Comparison of ENCODE assay signal across 12 cellular contexts in genomic region chr19:2787115-2787514, GRCh38. TPM values are rescaled to one million over a fixed set of nuclear protein-coding genes. Genes with fewer than 3 reads are reported as not detected.
DNase-seq lines count a peak whose midpoint lies in the region; ATAC-seq and TF ChIP-seq lines count a peak whose summit lies in the region.
"Had no signal": no experiment of that assay in that cellular context is flagged by ENCODE, and none has a peak within 500 bp of the region (broad histone marks: within the 10 kb centered on the region; RNA-seq: fewer than 3 reads in every experiment).

No MANE protein-coding gene starts in this region.

- intact Hi-C loops in activated T-helper 2 cell treated with anti-CD3 and anti-CD28 coated beads, Interferon-gamma antibody, Interleukin-2, Interleukin-4, amounts not matched to agents 10 μg/mL and 5 μg/mL and 100 μg/mL, durations not matched to agents 14 hours and 24 hours and 36 hours (cut with micrococcal nuclease) = no loop called here

- peaks cover 7% of the 10 kb centered on the region for H3K36me3 Mint-ChIP-seq in T-helper 1 cell treated with Interleukin-12 subunit alpha and Interleukin-12 subunit beta and Interleukin-4 antibody, amounts not matched to agents 30 μg/mL and 1 μg/mL, for 36 hours (ENCODE audit: low read depth)
- peaks cover 28% of the 10 kb centered on the region for H3K36me3 Mint-ChIP-seq in activated T-helper 2 cell treated with anti-CD3 and anti-CD28 coated beads, Interferon-gamma antibody, Interleukin-2, Interleukin-4, amounts not matched to agents 10 μg/mL and 5 μg/mL and 100 μg/mL, durations not matched to agents 14 hours and 24 hours and 36 hours (ENCODE audit: low read depth)
- H3K36me3 Mint-ChIP-seq in nephron (ENCODE audit: low read depth) = peaks cover 17% of the 10 kb centered on the region

- H3K4me3 Mint-ChIP-seq in T-helper 1 cell treated with Interleukin-12 subunit alpha and Interleukin-12 subunit beta and Interleukin-4 antibody, amounts not matched to agents 30 μg/mL and 1 μg/mL, for 36 hours = peak overlapping the region; percentile 60
- peak overlapping the region; percentile 64 for H3K4me3 Mint-ChIP-seq in activated T-helper 2 cell treated with anti-CD3 and anti-CD28 coated beads, Interferon-gamma antibody, Interleukin-2, Interleukin-4, amounts not matched to agents 10 μg/mL and 5 μg/mL and 100 μg/mL, durations not matched to agents 14 hours and 24 hours and 36 hours (ENCODE audit: low read depth)
- H3K4me3 Mint-ChIP-seq in nephron = peak overlapping the region; percentile 72 to 81 (median 75)

- ATAC-seq in HG02938 (IDR thresholded peaks at IDR 0.05; ENCODE audit: unreplicated experiment) = no peak
- ATAC-seq: SK-N-SH treated with all-trans-retinoic acid at 6 μM for 48 hours had no signal

- TF ChIP-seq CTCF in HFF-Myc (IDR thresholded peaks at IDR 0.05; ENCODE audit: low read depth, low read length, missing control alignments) = no peak
- TF ChIP-seq CTCF in nephron (IDR thresholded peaks at IDR 0.05; ENCODE audit: unreplicated experiment in 3 of 3) = no peak

- H3K4me3 ChIP-seq in HFF-Myc (replicated peaks; ENCODE audit: low read depth, low read length) = peak overlapping the region; percentile 17; the same call in 1 of the 2 replicates

- DNase-seq in T-helper 1 cell (no peak), HFF-Myc (ENCODE audit: extremely low read depth, low read depth) (no peak), NCI-H1417 (lab: John Stamatoyannopoulos, UW) (no peak)
- no peak for DNase-seq in activated T-helper 2 cell treated with anti-CD3 and anti-CD28 coated beads, Interferon-gamma antibody, Interleukin-2, Interleukin-4, amounts not matched to agents 10 μg/mL and 5 μg/mL and 100 μg/mL, durations not matched to agents 14 hours and 24 hours and 36 hours (ENCODE audit: low spot score)
- DNase-seq in activated CD4-positive, CD25-positive, alpha-beta regulatory T cell (lab: John Stamatoyannopoulos, UW) = no peak
- DNase-seq: 8988T; activated CD4-positive, alpha-beta T cell treated with anti-CD3 and anti-CD28 coated beads for 48 hours; dorsolateral prefrontal cortex had no signal

- no peaks in the 10 kb centered on the region for H3K9me3 Mint-ChIP-seq in T-helper 1 cell treated with Interleukin-12 subunit alpha and Interleukin-12 subunit beta and Interleukin-4 antibody, amounts not matched to agents 30 μg/mL and 1 μg/mL, for 36 hours
- H3K9me3 Mint-ChIP-seq in activated T-helper 2 cell treated with anti-CD3 and anti-CD28 coated beads, Interferon-gamma antibody, Interleukin-2, Interleukin-4, amounts not matched to agents 10 μg/mL and 5 μg/mL and 100 μg/mL, durations not matched to agents 14 hours and 24 hours and 36 hours = no peaks in the 10 kb centered on the region
- no peaks in the 10 kb centered on the region for H3K9me3 Mint-ChIP-seq in nephron

- H3K27me3 Mint-ChIP-seq in T-helper 1 cell treated with Interleukin-12 subunit alpha and Interleukin-12 subunit beta and Interleukin-4 antibody, amounts not matched to agents 30 μg/mL and 1 μg/mL, for 36 hours (ENCODE audit: low read depth) = no peaks in the 10 kb centered on the region
- no peaks in the 10 kb centered on the region for H3K27me3 Mint-ChIP-seq in activated T-helper 2 cell treated with anti-CD3 and anti-CD28 coated beads, Interferon-gamma antibody, Interleukin-2, Interleukin-4, amounts not matched to agents 10 μg/mL and 5 μg/mL and 100 μg/mL, durations not matched to agents 14 hours and 24 hours and 36 hours (ENCODE audit: low read depth)
- H3K27me3 Mint-ChIP-seq in nephron (ENCODE audit: low read depth) = no peaks in the 10 kb centered on the region

- no peak overlapping the region for H3K27ac Mint-ChIP-seq in T-helper 1 cell treated with Interleukin-12 subunit alpha and Interleukin-12 subunit beta and Interleukin-4 antibody, amounts not matched to agents 30 μg/mL and 1 μg/mL, for 36 hours
- no peak overlapping the region for H3K27ac Mint-ChIP-seq in activated T-helper 2 cell treated with anti-CD3 and anti-CD28 coated beads, Interferon-gamma antibody, Interleukin-2, Interleukin-4, amounts not matched to agents 10 μg/mL and 5 μg/mL and 100 μg/mL, durations not matched to agents 14 hours and 24 hours and 36 hours
- peak overlapping the region in 2 of 3 experiments; percentile 30 to 38 for H3K27ac Mint-ChIP-seq in nephron

- H3K4me1 Mint-ChIP-seq in T-helper 1 cell treated with Interleukin-12 subunit alpha and Interleukin-12 subunit beta and Interleukin-4 antibody, amounts not matched to agents 30 μg/mL and 1 μg/mL, for 36 hours (ENCODE audit: low read depth) = peaks cover 25% of the 10 kb centered on the region
- H3K4me1 Mint-ChIP-seq in activated T-helper 2 cell treated with anti-CD3 and anti-CD28 coated beads, Interferon-gamma antibody, Interleukin-2, Interleukin-4, amounts not matched to agents 10 μg/mL and 5 μg/mL and 100 μg/mL, durations not matched to agents 14 hours and 24 hours and 36 hours (ENCODE audit: low read depth) = peaks cover 21% of the 10 kb centered on the region
- H3K4me1 Mint-ChIP-seq in nephron = peaks cover 28% of the 10 kb centered on the region

RNA-seq across cellular contexts. Expression of gene THOP1, which starts 1.8 kb away (rescaled TPM):
- 178 TPM in 2 replicates for total RNA-seq in activated T-helper 2 cell treated with anti-CD3 and anti-CD28 coated beads, Interferon-gamma antibody, Interleukin-2, Interleukin-4, amounts not matched to agents 10 μg/mL and 5 μg/mL and 100 μg/mL, durations not matched to agents 14 hours and 24 hours and 36 hours

RNA-seq across cellular contexts. Expression of gene SGTA, which starts 4.0 kb away (rescaled TPM):
- 64.3 and 67.3 TPM in 2 replicates for total RNA-seq in activated T-helper 2 cell treated with anti-CD3 and anti-CD28 coated beads, Interferon-gamma antibody, Interleukin-2, Interleukin-4, amounts not matched to agents 10 μg/mL and 5 μg/mL and 100 μg/mL, durations not matched to agents 14 hours and 24 hours and 36 hours

RNA-seq across cellular contexts. Expression of gene ZNF554, which starts 32.6 kb away (rescaled TPM):
- 2.3 and 2.4 TPM in 2 replicates for total RNA-seq in activated T-helper 2 cell treated with anti-CD3 and anti-CD28 coated beads, Interferon-gamma antibody, Interleukin-2, Interleukin-4, amounts not matched to agents 10 μg/mL and 5 μg/mL and 100 μg/mL, durations not matched to agents 14 hours and 24 hours and 36 hours

RNA-seq across cellular contexts. Expression of gene SLC39A3, which starts 47.3 kb away (rescaled TPM):
- 39.1 and 39.4 TPM in 2 replicates for total RNA-seq in activated T-helper 2 cell treated with anti-CD3 and anti-CD28 coated beads, Interferon-gamma antibody, Interleukin-2, Interleukin-4, amounts not matched to agents 10 μg/mL and 5 μg/mL and 100 μg/mL, durations not matched to agents 14 hours and 24 hours and 36 hours

RNA-seq across cellular contexts. Expression of gene ZNF555, which starts 54.2 kb away (rescaled TPM):
- total RNA-seq in activated T-helper 2 cell treated with anti-CD3 and anti-CD28 coated beads, Interferon-gamma antibody, Interleukin-2, Interleukin-4, amounts not matched to agents 10 μg/mL and 5 μg/mL and 100 μg/mL, durations not matched to agents 14 hours and 24 hours and 36 hours = 0.66 and 1.3 TPM in 2 replicates

Comparison
In these comparisons a context has a peak if more than half of its experiments do, and no peak if none do; other contexts are left out.
1. H3K27ac Mint-ChIP-seq: peak in nephron (2 of 3); none in T-helper 1 cell treated with Interleukin-12 subunit alpha and Interleukin-12 subunit beta and Interleukin-4 antibody, amounts not matched to agents 30 μg/mL and 1 μg/mL, for 36 hours (single experiment) and activated T-helper 2 cell treated with anti-CD3 and anti-CD28 coated beads, Interferon-gamma antibody, Interleukin-2, Interleukin-4, amounts not matched to agents 10 μg/mL and 5 μg/mL and 100 μg/mL, durations not matched to agents 14 hours and 24 hours and 36 hours (single experiment).
2. Peak in every context shown above with its lines, with median percentiles within 50 percentile points of each other: H3K4me3 Mint-ChIP-seq.